Comparison of ENCODE assay signal across 9 cellular contexts in genomic region chr19:20045742-20046141, GRCh38. TPM values are rescaled to one million over a fixed set of nuclear protein-coding genes. Genes with fewer than 3 reads are reported as not detected.
A peak's percentile ranks its signal among the peaks of the same experiment; 100 is the strongest.
DNase-seq lines count a peak whose midpoint lies in the region; ATAC-seq, FAIRE-seq and TF ChIP-seq lines count a peak whose summit lies in the region.
"Not testable (repeated sequence)": the region's sequence is repeated elsewhere in the genome, so short reads cannot be mapped to it uniquely, and the experiment has no call there.
"Had no signal": no experiment of that assay in that cellular context is flagged by ENCODE, and none has a peak within 500 bp of the region (broad histone marks: within the 10 kb centered on the region; RNA-seq: fewer than 3 reads in every experiment).

No MANE protein-coding gene starts in this region.

- intact Hi-C loops in Right ventricle myocardium superior (cut with DNase I); left ventricle myocardium inferior (cut with micrococcal nuclease): not testable (repeated sequence)

- not testable (repeated sequence) for H3K18ac ChIP-seq in H9 (ENCODE audit: insufficient read length, low read depth, low read length)

- H3K4me3 Mint-ChIP-seq in H9: not testable (repeated sequence)

- H4K8ac ChIP-seq in H9 (replicated peaks; ENCODE audit: insufficient read length, low read depth, low read length): not testable (repeated sequence)

- not testable (repeated sequence) for H4K91ac ChIP-seq in H9 (ENCODE audit: insufficient read length, low read depth, low read length)

- H3K27me3 ChIP-seq in H9 (ENCODE audit: insufficient read depth, low read length); bronchial epithelial cell (ENCODE audit: control insufficient read depth, insufficient read depth, low read length); left ventricle myocardium inferior (ENCODE audit: low read depth); keratinocyte (ENCODE audit: control insufficient read depth, extremely low read depth, insufficient read depth, low read length): not testable (repeated sequence)

- H2BK15ac ChIP-seq in H9 (ENCODE audit: low read depth, low read length): not testable (repeated sequence)

- TF ChIP-seq CTCF in H9 (conservative IDR thresholded peaks at IDR 0.05); bronchial epithelial cell (IDR thresholded peaks at IDR 0.05; ENCODE audit: insufficient read depth, low read length, severe bottlenecking); epithelial cell of esophagus (IDR thresholded peaks at IDR 0.05; ENCODE audit: insufficient read depth, low read depth, low read length, missing control alignments); left ventricle myocardium inferior (IDR thresholded peaks at IDR 0.05; ENCODE audit: borderline replicate concordance); keratinocyte (optimal IDR thresholded peaks at IDR 0.05 in 1 of 3, IDR thresholded peaks at IDR 0.05 in 1 of 3, conservative IDR thresholded peaks at IDR 0.05 in 1 of 3; ENCODE audit: extremely low read depth in 1 of 3, insufficient read depth in 2 of 3, low read length in 3 of 3): not testable (repeated sequence)

- H3K4me1 Mint-ChIP-seq in H9: peaks cover 3 to 12% of the 10 kb centered on the region in 2 experiments; a peak in 3 of 4 replicates

- not testable (repeated sequence) for H3K9ac ChIP-seq in H9 (ENCODE audit: extremely low read depth, insufficient read length, low read length); keratinocyte (ENCODE audit: control insufficient read depth, extremely low read depth, insufficient read depth, low read length)

- not testable (repeated sequence) for FAIRE-seq in bronchial epithelial cell (lab: Jason Lieb, UNC); keratinocyte (lab: Jason Lieb, UNC)

- H3K36me3 Mint-ChIP-seq in H9 (ENCODE audit: insufficient read depth in 1 of 3, low read depth in 3 of 3): not testable (repeated sequence)

- not testable (repeated sequence) for H3K23ac ChIP-seq in H9 (ENCODE audit: insufficient read length, low read depth, low read length)

- not testable (repeated sequence) for H3T11ph ChIP-seq in H9 (ENCODE audit: low read length)

- H2AFZ ChIP-seq in H9 (ENCODE audit: low read length) (peak overlapping the region; percentile 65), keratinocyte (ENCODE audit: control insufficient read depth, low read length) (peak overlapping the region; percentile 80)

- not testable (repeated sequence) for H3K9me3 ChIP-seq in H9 (ENCODE audit: control insufficient read depth, low read depth, low read length); left ventricle myocardium inferior (replicated peaks); keratinocyte (ENCODE audit: control insufficient read depth, low read depth, low read length)

- H3K9me3 Mint-ChIP-seq in H9: not testable (repeated sequence)

- not testable (repeated sequence) for H3K56ac ChIP-seq in H9 (ENCODE audit: insufficient read length, low read depth, low read length)

- not testable (repeated sequence) for H3K4ac ChIP-seq in H9 (ENCODE audit: low read depth, low read length)

- H3K23me2 ChIP-seq in H9 (ENCODE audit: insufficient read length, low read depth, low read length, poor library complexity, severe bottlenecking): not testable (repeated sequence)

- not testable (repeated sequence) for H3K14ac ChIP-seq in H9 (ENCODE audit: insufficient read depth, low read length)

- H3K36me3 ChIP-seq in bronchial epithelial cell (ENCODE audit: control insufficient read depth, insufficient read depth, low read length); left ventricle myocardium inferior; keratinocyte (ENCODE audit: control insufficient read depth in 2 of 2, extremely low read depth in 1 of 2, insufficient read depth in 2 of 2, low read length in 2 of 2): not testable (repeated sequence)

- dilution Hi-C loops in keratinocyte (cut with MboI; ENCODE audit: extremely low pct_ligation_motif_present, low sequenced_read_pairs): not testable (repeated sequence)

- not testable (repeated sequence) for H2BK20ac ChIP-seq in H9 (ENCODE audit: low read depth, low read length, poor library complexity, severe bottlenecking)

- H3K27ac Mint-ChIP-seq in H9: not testable (repeated sequence)

- not testable (repeated sequence) for H3K79me2 ChIP-seq in H9 (ENCODE audit: insufficient read depth, low read length); keratinocyte (ENCODE audit: control insufficient read depth, insufficient read depth, low read length)

- not testable (repeated sequence) for H4K20me1 ChIP-seq in H9 (ENCODE audit: control insufficient read depth, insufficient read depth, insufficient read length); keratinocyte (ENCODE audit: control insufficient read depth, extremely low read depth, insufficient read depth, low read length)

- H2BK12ac ChIP-seq in H9 (ENCODE audit: insufficient read length, low read depth, low read length): not testable (repeated sequence)

- H2BK5ac ChIP-seq in H9 (ENCODE audit: insufficient read length, low read length): not testable (repeated sequence)

- not testable (repeated sequence) for H3K4me3 ChIP-seq in bronchial epithelial cell (ENCODE audit: low read depth, low read length); epithelial cell of esophagus (ENCODE audit: low read length); left ventricle myocardium inferior
- peak overlapping the region in 1 of 3 experiments; percentile 14 for H3K4me3 ChIP-seq in keratinocyte (ENCODE audit: control insufficient read depth in 2 of 3, extremely low read depth in 1 of 3, insufficient read depth in 2 of 3, low read depth in 1 of 3, low read length in 3 of 3)

- not testable (repeated sequence) for H3K9me1 ChIP-seq in keratinocyte (ENCODE audit: control insufficient read depth, extremely low read depth, insufficient read depth, low read length)

- not testable (repeated sequence) for H3K27ac ChIP-seq in H9 (ENCODE audit: insufficient read length, low read depth, low read length); keratinocyte (ENCODE audit: control insufficient read depth, insufficient read depth, low read length)
- peak overlapping the region; percentile 44 for H3K27ac ChIP-seq in left ventricle myocardium inferior (replicated peaks)

- not testable (repeated sequence) for H3K4me2 ChIP-seq in H9 (ENCODE audit: insufficient read depth, insufficient read length, low read length)
- H3K4me2 ChIP-seq in keratinocyte (ENCODE audit: control insufficient read depth, extremely low read depth, insufficient read depth, low read depth, low read length): peak overlapping the region; percentile 35

- not testable (repeated sequence) for H2AK5ac ChIP-seq in H9 (ENCODE audit: insufficient read length, low read length)

- not testable (repeated sequence) for H4K5ac ChIP-seq in H9 (ENCODE audit: insufficient read length, low read depth, low read length)

- ATAC-seq in Right ventricle myocardium superior (ENCODE audit: poor library complexity): peak; percentile 51

- no CpG with 5 or more reads among the region's 5 CpGs for WGBS in H9 (ENCODE audit: extremely low coverage, insufficient read length, low lambda C conversion rate)

- DNase-seq in H9; Right ventricle myocardium superior; left ventricle myocardium inferior; keratinocyte (ENCODE audit: low read depth, low spot score): not testable (repeated sequence)
- DNase-seq in bronchial epithelial cell (ENCODE audit: low read depth) (peak; percentile 28), epithelial cell of esophagus (ENCODE audit: low read depth) (peak; percentile 6)

- not testable (repeated sequence) for H3K27me3 Mint-ChIP-seq in H9 (ENCODE audit: low read depth)

- not testable (repeated sequence) for H3K79me1 ChIP-seq in H9 (ENCODE audit: insufficient read depth, low read depth, low read length, poor library complexity, severe bottlenecking)

- not testable (repeated sequence) for H3K4me1 ChIP-seq in H9 (ENCODE audit: insufficient read depth, low read length); keratinocyte (ENCODE audit: control insufficient read depth, extremely low read depth, insufficient read depth, low read length)
- peaks cover 19% of the 10 kb centered on the region for H3K4me1 ChIP-seq in left ventricle myocardium inferior

- not testable (repeated sequence) for H2BK120ac ChIP-seq in H9 (ENCODE audit: low read depth, low read length, poor library complexity, severe bottlenecking)

RNA-seq across cellular contexts. Expression of gene ZNF682, which starts 6.4 kb away (rescaled TPM):
- total RNA-seq in H9 (2021) (23.0 and 24.9 TPM in 2 replicates), bronchial epithelial cell (2.9 and 4.9 TPM in 2 replicates), Right ventricle myocardium superior (6.3 TPM), left ventricle myocardium inferior (6.4 TPM)
- 2.0 to 6.1 TPM (median 6.0 TPM) in 3 replicates for polyA plus RNA-seq in keratinocyte
- 3.2 TPM for polyA plus RNA-seq in keratinocyte (2011; ENCODE audit: low read depth)
- polyA plus RNA-seq in keratinocyte (2011; cell fraction: cytosol; rRNA removed): 1.9 and 3.7 TPM in 2 replicates
- 13.3 and 15.8 TPM in 2 replicates for polyA plus RNA-seq in keratinocyte (2011; cell fraction: nucleus; rRNA removed)
- 1.4 and 3.5 TPM in 2 replicates for polyA plus RNA-seq in keratinocyte (2012; ENCODE audit: low replicate concordance)
- 0.46 to 5.9 TPM (median 5.2 TPM) in 3 replicates for polyA minus RNA-seq in keratinocyte
- polyA minus RNA-seq in keratinocyte (2011; cell fraction: cytosol; rRNA and poly(A)+ RNA removed): not detected
- polyA minus RNA-seq in keratinocyte (2011; cell fraction: nucleus; rRNA and poly(A)+ RNA removed): 1.4 and 10.9 TPM in 2 replicates
- total RNA-seq: A673, G401 had no signal

RNA-seq across cellular contexts. Expression of gene ZNF90, which starts 32.1 kb away (rescaled TPM):
- total RNA-seq in H9 (2021) (80.1 and 88.7 TPM in 2 replicates), bronchial epithelial cell (2.1 and 2.7 TPM in 2 replicates), Right ventricle myocardium superior (1.00 TPM), left ventricle myocardium inferior (0.66 TPM)
- polyA plus RNA-seq in keratinocyte: 2.8 to 5.8 TPM (median 3.3 TPM) in 3 replicates
- 1.0 TPM for polyA plus RNA-seq in keratinocyte (2011; ENCODE audit: low read depth)
- 1.7 and 2.1 TPM in 2 replicates for polyA plus RNA-seq in keratinocyte (2011; cell fraction: cytosol; rRNA removed)
- polyA plus RNA-seq in keratinocyte (2011; cell fraction: nucleus; rRNA removed): 10.2 and 13.5 TPM in 2 replicates
- 0.73 and 2.7 TPM in 2 replicates for polyA plus RNA-seq in keratinocyte (2012; ENCODE audit: low replicate concordance)
- polyA minus RNA-seq in keratinocyte: 1.6 to 4.7 TPM (median 2.8 TPM) in 3 replicates
- polyA minus RNA-seq in keratinocyte (2011; cell fraction: cytosol; rRNA and poly(A)+ RNA removed): 3.1 TPM
- polyA minus RNA-seq in keratinocyte (2011; cell fraction: nucleus; rRNA and poly(A)+ RNA removed): 3.9 and 9.5 TPM in 2 replicates
- total RNA-seq: G401 had no signal
- polyA plus RNA-seq: CD14-positive monocyte had no signal

Comparison
In these comparisons a context has a peak if more than half of its experiments do, and no peak if none do; other contexts are left out.
1. RNA of gene ZNF90, which starts 32.1 kb away (total RNA-seq): 80.1 to 88.7 TPM in H9; 2.1 to 2.7 TPM in bronchial epithelial cell, 1.00 TPM in Right ventricle myocardium superior (single experiment) and 0.66 TPM in left ventricle myocardium inferior (single experiment); every median in the first group is over 10 times any median in the second.